ENCODE assay signal across 8 cellular contexts in genomic region chr3:38029400-38030125, GRCh38. TPM values are rescaled to one million over a fixed set of nuclear protein-coding genes. Genes with fewer than 3 reads are reported as not detected.
DNase-seq lines count a peak whose midpoint lies in the region; TF ChIP-seq lines count a peak whose summit lies in the region.

TSS of gene PLCD1 (minus strand) at chr3:38029642. CDS start at chr3:38029539, 103 bp downstream.

- H3K27me3 ChIP-seq in mucosa of rectum (ENCODE audit: control insufficient read depth in 2 of 2, insufficient read depth in 2 of 2, low read length in 2 of 2) (peaks cover 0 to 2% of the 10 kb centered on the region in 2 donors), tibial nerve (no peaks in the 10 kb centered on the region)

- TF ChIP-seq CTCF in fibroblast of mammary gland (conservative IDR thresholded peaks at IDR 0.05; ENCODE audit: control insufficient read depth, insufficient read depth, low read depth, low read length) = no peak
- peak in 2 of 5 experiments; percentile 30 to 51 for TF ChIP-seq CTCF in tibial nerve (IDR thresholded peaks at IDR 0.05)

- peak within 1 kb of the TSS; percentile 67 to 76 for H3K27ac ChIP-seq in mucosa of rectum (ENCODE audit: low read depth in 2 of 2, low read length in 2 of 2)
- H3K27ac ChIP-seq in tibial nerve = peak within 1 kb of the TSS; percentile 81 to 99 (median 95)

- intact Hi-C loops in activated T-helper 1 cell treated with anti-CD3 and anti-CD28 coated beads, Interleukin-12 subunit alpha, Interleukin-12 subunit beta, Interleukin-2, Interleukin-4 antibody, amounts not matched to agents 30 ng/mL and 10 ng/mL and 1 ng/mL, durations not matched to agents 14 hours and 24 hours and 36 hours (cut with micrococcal nuclease) = loop anchor here (1.0 to 10.0 kb wide), 2 partner anchors 9 to 1115 kb away; no protein-coding TSS in a partner anchor

- H3K4me1 ChIP-seq in mucosa of rectum (ENCODE audit: control insufficient read depth in 2 of 2, insufficient read depth in 2 of 2, low read length in 2 of 2) (peaks cover 23 to 37% of the 10 kb centered on the region in 2 donors), tibial nerve (peaks cover 0 to 61% (median 29%) of the 10 kb centered on the region in 4 donors)

- WGBS in tibial nerve, 2 donors = 2 to 8% methylated on average over 16 to 25 of the region's 75 CpGs

- no peaks in the 10 kb centered on the region for H3K9me3 Mint-ChIP-seq in activated T-helper 1 cell treated with anti-CD3 and anti-CD28 coated beads, Interleukin-12 subunit alpha, Interleukin-12 subunit beta, Interleukin-2, Interleukin-4 antibody, amounts not matched to agents 30 ng/mL and 10 ng/mL and 1 ng/mL, durations not matched to agents 14 hours and 24 hours and 36 hours

- peak; percentile 74 to 96 for TF ChIP-seq EP300 in tibial nerve (IDR thresholded peaks at IDR 0.05)

- peak within 1 kb of the TSS; percentile 59 for H3K27ac Mint-ChIP-seq in activated T-helper 1 cell treated with anti-CD3 and anti-CD28 coated beads, Interleukin-12 subunit alpha, Interleukin-12 subunit beta, Interleukin-2, Interleukin-4 antibody, amounts not matched to agents 30 ng/mL and 10 ng/mL and 1 ng/mL, durations not matched to agents 14 hours and 24 hours and 36 hours

- no peaks in the 10 kb centered on the region for H3K36me3 Mint-ChIP-seq in activated T-helper 1 cell treated with anti-CD3 and anti-CD28 coated beads, Interleukin-12 subunit alpha, Interleukin-12 subunit beta, Interleukin-2, Interleukin-4 antibody, amounts not matched to agents 30 ng/mL and 10 ng/mL and 1 ng/mL, durations not matched to agents 14 hours and 24 hours and 36 hours (ENCODE audit: low read depth)

- peaks cover 30% of the 10 kb centered on the region for H3K27me3 Mint-ChIP-seq in activated T-helper 1 cell treated with anti-CD3 and anti-CD28 coated beads, Interleukin-12 subunit alpha, Interleukin-12 subunit beta, Interleukin-2, Interleukin-4 antibody, amounts not matched to agents 30 ng/mL and 10 ng/mL and 1 ng/mL, durations not matched to agents 14 hours and 24 hours and 36 hours (ENCODE audit: insufficient read depth)

- H3K36me3 ChIP-seq in mucosa of rectum (ENCODE audit: control insufficient read depth in 2 of 2, insufficient read depth in 2 of 2, low read length in 2 of 2) (no peaks in the 10 kb centered on the region), tibial nerve (no peaks in the 10 kb centered on the region)

- H3K4me1 Mint-ChIP-seq in activated T-helper 1 cell treated with anti-CD3 and anti-CD28 coated beads, Interleukin-12 subunit alpha, Interleukin-12 subunit beta, Interleukin-2, Interleukin-4 antibody, amounts not matched to agents 30 ng/mL and 10 ng/mL and 1 ng/mL, durations not matched to agents 14 hours and 24 hours and 36 hours (ENCODE audit: low read depth) = peaks cover 32% of the 10 kb centered on the region

- H3K9me3 ChIP-seq in mucosa of rectum (ENCODE audit: control insufficient read depth in 2 of 2, low read length in 2 of 2) (no peaks in the 10 kb centered on the region), tibial nerve (no peaks in the 10 kb centered on the region)

- H3K4me3 ChIP-seq in fibroblast of mammary gland (ENCODE audit: control insufficient read depth, low read depth, low read length) (peak within 1 kb of the TSS; percentile 63), mucosa of rectum (ENCODE audit: low read length in 2 of 2) (peak within 1 kb of the TSS; percentile 65 to 75), tibial nerve (peak within 1 kb of the TSS; percentile 54 to 94 (median 72))

- DNase-seq in NOMO-1 treated with DMSO at 0.1 percent for 48 hours (lab: John Stamatoyannopoulos, UW; ENCODE audit: unreplicated experiment) = peak; percentile 40
- DNase-seq in NOMO-1 treated with dmso at 0.1 percent for 144 hours (lab: John Stamatoyannopoulos, UW; ENCODE audit: unreplicated experiment) = no peak
- peak; percentile 31 for DNase-seq in activated T-helper 1 cell treated with anti-CD3 and anti-CD28 coated beads, Interleukin-12 subunit alpha, Interleukin-12 subunit beta, Interleukin-2, Interleukin-4 antibody, amounts not matched to agents 30 ng/mL and 10 ng/mL and 1 ng/mL, durations not matched to agents 14 hours and 24 hours and 36 hours (ENCODE audit: low spot score)
- DNase-seq in fibroblast of mammary gland (ENCODE audit: low read depth) = peak; percentile 48
- peak; percentile 76 to 79 for DNase-seq in tibial nerve (ENCODE audit: low spot score in 2 of 2)
- DNase-seq in NCI-H187 treated with DMSO at 0.1 percent for 48 hours (lab: John Stamatoyannopoulos, UW) = no peak
- DNase-seq in SW 1271 (lab: John Stamatoyannopoulos, UW) = no peak

- H3K4me3 Mint-ChIP-seq in activated T-helper 1 cell treated with anti-CD3 and anti-CD28 coated beads, Interleukin-12 subunit alpha, Interleukin-12 subunit beta, Interleukin-2, Interleukin-4 antibody, amounts not matched to agents 30 ng/mL and 10 ng/mL and 1 ng/mL, durations not matched to agents 14 hours and 24 hours and 36 hours = peak within 1 kb of the TSS; percentile 69

- H3K9ac ChIP-seq in mucosa of rectum (ENCODE audit: low read depth in 1 of 2, low read length in 2 of 2) = peak within 1 kb of the TSS; percentile 74 to 84

- peak; percentile 81 to 84 for TF ChIP-seq POLR2A in tibial nerve (IDR thresholded peaks at IDR 0.05)

RNA-seq across cellular contexts. Expression of gene PLCD1, which starts in this region (rescaled TPM):
- 3.9 and 4.3 TPM in 2 replicates for total RNA-seq in activated T-helper 1 cell treated with anti-CD3 and anti-CD28 coated beads, Interleukin-12 subunit alpha, Interleukin-12 subunit beta, Interleukin-2, Interleukin-4 antibody, amounts not matched to agents 30 ng/mL and 10 ng/mL and 1 ng/mL, durations not matched to agents 14 hours and 24 hours and 36 hours
- 10 to 100 TPM; 43.8 to 48.6 (median 48.0) TPM for total RNA-seq in tibial nerve

Comparison
In these comparisons a context has a peak if more than half of its experiments do, and no peak if none do; other contexts are left out.
1. DNase-seq: peak in NOMO-1 treated with DMSO at 0.1 percent for 48 hours (single experiment), activated T-helper 1 cell treated with anti-CD3 and anti-CD28 coated beads, Interleukin-12 subunit alpha, Interleukin-12 subunit beta, Interleukin-2, Interleukin-4 antibody, amounts not matched to agents 30 ng/mL and 10 ng/mL and 1 ng/mL, durations not matched to agents 14 hours and 24 hours and 36 hours (single experiment), fibroblast of mammary gland (single experiment) and tibial nerve (2 of 2); none in NOMO-1 treated with dmso at 0.1 percent for 144 hours (single experiment), NCI-H187 treated with DMSO at 0.1 percent for 48 hours (single experiment) and SW 1271 (0 of 2).
2. Peak in every context shown above with its lines, with median percentiles within 50 percentile points of each other: H3K4me3 ChIP-seq.